Comparison of ENCODE assay signal across 32 cellular contexts in the genomic region with DNA sequence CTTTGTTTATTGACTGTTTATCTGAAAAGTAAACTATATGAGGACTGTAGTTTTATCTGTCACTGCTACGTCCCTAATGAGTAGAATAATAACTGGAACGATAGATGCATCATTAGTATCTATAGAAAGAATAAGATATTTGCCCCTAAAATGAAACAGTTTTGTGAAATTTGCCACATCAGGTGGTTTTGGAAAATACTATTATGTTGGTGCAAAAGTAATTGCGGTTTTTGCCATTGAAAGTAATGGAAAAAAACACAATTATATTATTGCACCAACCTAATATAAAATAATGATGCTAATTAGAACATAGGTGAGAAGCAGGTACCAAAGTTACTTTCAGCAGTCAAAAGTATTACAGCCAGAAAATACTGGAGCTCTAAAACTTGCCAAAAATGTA.
"Had no signal": no experiment of that assay in that cellular context is flagged by ENCODE, and none has a peak within 500 bp of the region (broad histone marks: within the 10 kb centered on the region; RNA-seq: fewer than 3 reads in every experiment).

No MANE protein-coding gene starts in this region.

- H3K27me3 ChIP-seq: ascending aorta, cardiac muscle cell had no signal

- H3K4me3 ChIP-seq: ascending aorta, cardiac muscle cell had no signal

- FAIRE-seq: bronchial epithelial cell, TTC549 had no signal

- H3K36me3 ChIP-seq: ascending aorta, cardiac muscle cell, WERI-Rb-1 had no signal

- H3K27ac ChIP-seq: ascending aorta, cardiac muscle cell, WERI-Rb-1 had no signal

- DNase-seq: activated CD4-positive, alpha-beta memory T cell treated with anti-CD3 and anti-CD28 coated beads, Interleukin-2, amount 10 ng/mL, durations not matched to agents 7 days and 5 days; activated CD4-positive, alpha-beta T cell treated with anti-CD3 and anti-CD28 coated beads for 1 hour; activated CD4-positive, alpha-beta T cell treated with anti-CD3 and anti-CD28 coated beads for 36 hours; activated CD4-positive, alpha-beta T cell treated with anti-CD3 and anti-CD28 coated beads for 48 hours; activated CD4-positive, alpha-beta T cell treated with anti-CD3 and anti-CD28 coated beads, Interleukin-2, amount 10 ng/mL, durations not matched to agents 7 days and 5 days; activated CD4-positive, alpha-beta T cell treated with anti-CD3 and anti-CD28 coated beads, Interleukin-2, amount 50 U/mL, for 48 hours; activated CD4-positive, CD25-positive, alpha-beta regulatory T cell; activated CD8-positive, alpha-beta memory T cell treated with anti-CD3 and anti-CD28 coated beads for 24 hours; activated CD8-positive, alpha-beta memory T cell treated with anti-CD3 and anti-CD28 coated beads, Interleukin-2, amount 10 ng/mL, durations not matched to agents 7 days and 5 days; activated CD8-positive, alpha-beta memory T cell treated with anti-CD3 and anti-CD28 coated beads, Interleukin-2, amount 50 U/mL, for 48 hours; activated CD8-positive, alpha-beta T cell treated with anti-CD3 and anti-CD28 coated beads, Interleukin-2, amount 10 ng/mL, durations not matched to agents 7 days and 5 days; activated effector memory CD4-positive, alpha-beta T cell treated with Interleukin-2 at 50 U/mL for 16 hours; activated gamma-delta T cell; activated naive CD4-positive, alpha-beta T cell treated with anti-CD3 and anti-CD28 coated beads, Interleukin-2, amount 10 ng/mL, durations not matched to agents 7 days and 5 days; activated naive CD4-positive, alpha-beta T cell treated with Interleukin-2 at 50 U/mL for 16 hours; activated naive CD8-positive, alpha-beta T cell treated with anti-CD3 and anti-CD28 coated beads, Interleukin-2, amount 10 ng/mL, durations not matched to agents 7 days and 5 days; activated naive CD8-positive, alpha-beta T cell treated with anti-CD3 and anti-CD28 coated beads, Interleukin-2, amount 50 U/mL, for 24 hours; activated T-cell treated with anti-CD3 and anti-CD28 coated beads, Interleukin-2, amount 50 U/mL, for 24 hours; activated T-cell treated with anti-CD3 and anti-CD28 coated beads, Interleukin-2, amount 50 U/mL, for 48 hours; amygdala; anterior cingulate cortex; caudate nucleus; cerebellar nuclear complex; T-helper 17 cell; T1000; WERI-Rb-1 had no signal

- ATAC-seq: activated CD4-positive, alpha-beta T cell treated with anti-CD3 and anti-CD28 coated beads for 36 hours; activated CD4-positive, CD25-positive, alpha-beta regulatory T cell treated with anti-CD3 and anti-CD28 coated beads, Interleukin-2, amount 50 U/mL, for 24 hours; activated CD8-positive, alpha-beta memory T cell treated with anti-CD3 and anti-CD28 coated beads, Interleukin-2, amount 10 ng/mL, durations not matched to agents 7 days and 5 days; activated CD8-positive, alpha-beta T cell treated with anti-CD3 and anti-CD28 coated beads, Interleukin-2, amount 10 ng/mL, durations not matched to agents 7 days and 5 days; activated naive CD8-positive, alpha-beta T cell treated with anti-CD3 and anti-CD28 coated beads, Interleukin-2, amount 50 U/mL, for 24 hours; T-helper 17 cell; WTC11 had no signal

- H3K9me3 ChIP-seq: ascending aorta had no signal

- H3K4me1 ChIP-seq: ascending aorta had no signal
